In the genomic region with DNA sequence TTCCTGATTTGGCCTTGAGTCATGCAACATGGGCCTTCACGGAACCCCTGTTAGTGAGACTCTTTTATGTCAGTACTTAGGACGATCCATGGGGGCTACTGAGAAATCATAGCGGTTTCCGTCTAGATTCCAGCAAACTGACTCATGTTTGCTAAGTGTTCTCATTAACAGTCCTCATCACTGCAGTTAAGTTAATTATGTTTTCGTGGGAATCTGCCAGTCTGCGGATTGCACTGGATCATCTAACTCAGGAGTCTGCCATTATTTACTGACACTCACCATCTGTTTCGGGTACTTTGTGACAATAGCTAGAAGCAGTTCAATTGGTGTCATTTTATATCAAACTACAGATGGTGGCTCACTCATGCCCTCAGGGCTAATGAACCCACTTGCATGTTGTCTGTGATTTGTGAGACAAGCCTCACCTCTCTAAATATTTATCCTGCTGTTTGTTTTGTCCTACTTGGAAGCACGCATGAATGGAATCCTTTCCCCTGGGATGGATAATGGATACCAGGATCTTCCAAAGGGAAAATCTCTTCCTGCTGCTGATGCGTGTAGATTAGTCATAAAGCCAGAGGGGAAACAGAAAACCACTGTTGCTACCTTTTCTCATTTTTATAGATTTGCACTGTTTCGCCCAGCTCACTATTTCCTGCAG, we compare ENCODE assay signal across 9 cellular contexts.
A peak's percentile ranks its signal among the peaks of the same experiment; 100 is the strongest.
DNase-seq lines count a peak whose midpoint lies in the region; FAIRE-seq and TF ChIP-seq lines count a peak whose summit lies in the region.
"Had no signal": no experiment of that assay in that cellular context is flagged by ENCODE, and none has a peak within 500 bp of the region (broad histone marks: within the 10 kb centered on the region; RNA-seq: fewer than 3 reads in every experiment).

No MANE protein-coding gene starts in this region.

- 84 to 94% methylated on average over 10 of the region's 10 CpGs for WGBS in testis, 2 donors

- H3K4me1 ChIP-seq in subcutaneous abdominal adipose tissue (ENCODE audit: control insufficient read depth in 5 of 5, insufficient read depth in 5 of 5, low read length in 5 of 5) (peaks cover 8 to 32% (median 20%) of the 10 kb centered on the region in 5 donors), testis (no peaks in the 10 kb centered on the region)

- TF ChIP-seq POLR2A in GM12891 (IDR thresholded peaks at IDR 0.05; ENCODE audit: low read depth, low read length): no peak
- no peak for TF ChIP-seq POLR2A in testis (IDR thresholded peaks at IDR 0.05)

- H3K27me3 ChIP-seq in subcutaneous abdominal adipose tissue (ENCODE audit: control insufficient read depth in 5 of 5, insufficient read depth in 4 of 5, low read length in 5 of 5) (no peaks in the 10 kb centered on the region), testis (no peaks in the 10 kb centered on the region)

- peaks cover 21 to 98% (median 92%) of the 10 kb centered on the region in 5 donors for H3K36me3 ChIP-seq in subcutaneous abdominal adipose tissue (ENCODE audit: control insufficient read depth in 5 of 5, insufficient read depth in 5 of 5, low read length in 5 of 5)
- no peaks in the 10 kb centered on the region for H3K36me3 ChIP-seq in testis (ENCODE audit: low read depth, missing control alignments)

- no peak for FAIRE-seq in GM12891 (lab: Jason Lieb, UNC)

- TF ChIP-seq CTCF in testis (IDR thresholded peaks at IDR 0.05): no peak

- peaks cover 0 to 11% (median 5%) of the 10 kb centered on the region in 5 donors for H3K9me3 ChIP-seq in subcutaneous abdominal adipose tissue (ENCODE audit: control insufficient read depth in 5 of 5, low read length in 5 of 5)
- no peaks in the 10 kb centered on the region for H3K9me3 ChIP-seq in testis

- DNase-seq in NCI-H1436 (lab: John Stamatoyannopoulos, UW) (peak; percentile 41), NCI-H1436 treated with DMSO at 0.1 percent for 48 hours (lab: John Stamatoyannopoulos, UW) (no peak), NCI-H345 (lab: John Stamatoyannopoulos, UW) (peak; percentile 96), cerebellar cortex (ENCODE audit: low spot score) (peak; percentile 2), GM12891 (ENCODE audit: insufficient read length, low spot score) (no peak), testis (no peak)
- no peak for DNase-seq in activated CD4-positive, alpha-beta T cell treated with anti-CD3 and anti-CD28 coated beads, Interleukin-2, amount 50 U/mL, for 1 hour
- DNase-seq: 8988T had no signal

- peak overlapping the region; percentile 26 for H3K27ac ChIP-seq in subcutaneous abdominal adipose tissue (ENCODE audit: low read depth, low read length)
- no peak overlapping the region for H3K27ac ChIP-seq in testis

- intact Hi-C loops in testis (cut with DNase I; ENCODE audit: low total_unique reads): no loop called here

- H3K4me3 ChIP-seq in subcutaneous abdominal adipose tissue (ENCODE audit: low read depth in 1 of 5, low read length in 5 of 5) (no peak overlapping the region), testis (no peak overlapping the region)

- H3K9ac ChIP-seq in subcutaneous abdominal adipose tissue (ENCODE audit: low read length in 5 of 5): no peak overlapping the region

TF ChIP-seq in GM12891, 5 proteins besides CTCF, POLR2A, EP300 and RAD21:
- TF ChIP-seq TAF1 (IDR thresholded peaks at IDR 0.05; ENCODE audit: low read depth, low read length) (no peak), PAX5 (IDR thresholded peaks at IDR 0.05; ENCODE audit: insufficient read depth, low read length, severe bottlenecking) (no peak), POU2F2 (IDR thresholded peaks at IDR 0.05; ENCODE audit: low read depth, low read length) (no peak), SPI1 (IDR thresholded peaks at IDR 0.05; ENCODE audit: low read depth, low read length) (no peak), POLR2AphosphoS5 (IDR thresholded peaks at IDR 0.05; ENCODE audit: low read depth, low read length) (no peak)

Comparison
In these comparisons a context has a peak if more than half of its experiments do, and no peak if none do; other contexts are left out.
1. DNase-seq: peak in NCI-H1436 (single experiment), NCI-H345 (single experiment) and cerebellar cortex (single experiment); none in NCI-H1436 treated with DMSO at 0.1 percent for 48 hours (single experiment), GM12891 (single experiment), testis (single experiment) and activated CD4-positive, alpha-beta T cell treated with anti-CD3 and anti-CD28 coated beads, Interleukin-2, amount 50 U/mL, for 1 hour (single experiment).